Comparison of ENCODE assay signal across 8 cellular contexts in the genomic region with DNA sequence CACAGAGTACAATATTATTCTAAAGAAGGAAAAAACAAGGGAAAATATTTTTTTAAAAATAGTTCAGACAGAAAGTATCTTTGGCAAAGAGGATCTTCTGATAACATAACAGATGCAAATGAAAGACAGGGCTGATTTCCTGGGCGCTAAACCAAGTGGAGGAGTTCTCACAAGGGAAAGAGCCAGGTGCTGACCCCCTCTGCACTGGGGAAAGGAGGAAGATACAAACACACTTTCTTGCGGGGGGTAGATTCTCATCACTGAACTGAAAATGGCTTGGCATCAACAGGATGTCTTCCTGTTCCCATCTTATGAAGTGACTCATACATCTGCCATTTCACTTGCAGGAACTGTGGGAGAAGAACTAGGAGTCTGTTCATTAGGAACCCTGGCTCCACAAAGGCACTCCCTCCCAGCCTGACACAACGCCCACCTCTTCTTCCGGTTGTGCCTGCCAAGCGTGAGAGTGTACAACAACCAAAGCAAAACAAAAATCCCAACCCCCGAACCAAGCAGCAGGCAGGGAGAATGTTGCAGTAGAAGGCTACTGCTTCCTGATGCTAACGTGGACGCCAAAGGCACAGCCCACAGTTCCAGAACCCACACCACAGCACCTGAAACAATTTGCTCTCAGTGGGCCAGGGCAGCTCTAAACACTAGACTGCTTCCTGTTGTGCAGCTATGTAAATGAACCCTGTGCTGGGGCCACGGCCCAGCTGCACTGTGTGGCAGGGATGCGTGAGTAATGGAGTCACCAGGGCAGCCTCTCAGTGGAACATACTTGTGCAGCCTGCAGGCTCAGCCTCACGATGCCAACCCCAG. TPM values are rescaled to one million over a fixed set of nuclear protein-coding genes. Genes with fewer than 3 reads are reported as not detected.
DNase-seq lines count a peak whose midpoint lies in the region; ATAC-seq and TF ChIP-seq lines count a peak whose summit lies in the region.

No MANE protein-coding gene starts in this region.

- CTCF ChIA-PET in HEK293T (lab: Yijun Ruan, JAX) = interaction anchor here (0.6 kb wide), 1 partner anchor 300 kb away, joined by 3 read pairs; no protein-coding TSS in a partner anchor

- H3K4me3 ChIP-seq in fibroblast of villous mesenchyme (ENCODE audit: low read depth, low read length) = no peak overlapping the region

- POLR2A ChIA-PET in HEK293T (lab: Yijun Ruan, JAX) = no interaction called here

- ATAC-seq in GM18868 (IDR thresholded peaks at IDR 0.05; ENCODE audit: unreplicated experiment) (peak; percentile 85), HG03045 (IDR thresholded peaks at IDR 0.05; ENCODE audit: unreplicated experiment) (peak; percentile 95)

- H3K9me3 Mint-ChIP-seq in activated T-helper 1 cell treated with anti-CD3 and anti-CD28 coated beads, Interleukin-12 subunit alpha, Interleukin-12 subunit beta, Interleukin-2, Interleukin-4 antibody, amounts not matched to agents 30 ng/mL and 10 ng/mL and 1 ng/mL, durations not matched to agents 14 hours and 24 hours and 36 hours = no peaks in the 10 kb centered on the region
- no peaks in the 10 kb centered on the region for H3K9me3 Mint-ChIP-seq in osteocyte (ENCODE audit: unreplicated experiment)

- peak overlapping the region; percentile 59 for H3K27ac Mint-ChIP-seq in activated T-helper 1 cell treated with anti-CD3 and anti-CD28 coated beads, Interleukin-12 subunit alpha, Interleukin-12 subunit beta, Interleukin-2, Interleukin-4 antibody, amounts not matched to agents 30 ng/mL and 10 ng/mL and 1 ng/mL, durations not matched to agents 14 hours and 24 hours and 36 hours
- peak overlapping the region; percentile 96 for H3K27ac Mint-ChIP-seq in osteocyte (ENCODE audit: unreplicated experiment)

- no peaks in the 10 kb centered on the region for H3K36me3 Mint-ChIP-seq in activated T-helper 1 cell treated with anti-CD3 and anti-CD28 coated beads, Interleukin-12 subunit alpha, Interleukin-12 subunit beta, Interleukin-2, Interleukin-4 antibody, amounts not matched to agents 30 ng/mL and 10 ng/mL and 1 ng/mL, durations not matched to agents 14 hours and 24 hours and 36 hours (ENCODE audit: low read depth)
- peaks cover 3% of the 10 kb centered on the region for H3K36me3 Mint-ChIP-seq in osteocyte (ENCODE audit: unreplicated experiment)

- H3K4me3 Mint-ChIP-seq in activated T-helper 1 cell treated with anti-CD3 and anti-CD28 coated beads, Interleukin-12 subunit alpha, Interleukin-12 subunit beta, Interleukin-2, Interleukin-4 antibody, amounts not matched to agents 30 ng/mL and 10 ng/mL and 1 ng/mL, durations not matched to agents 14 hours and 24 hours and 36 hours = peak overlapping the region; percentile 16
- peak overlapping the region; percentile 67 for H3K4me3 Mint-ChIP-seq in osteocyte (ENCODE audit: unreplicated experiment)

- peak; percentile 92 for DNase-seq in AG08395 (ENCODE audit: low spot score)
- DNase-seq in NCI-H69 (lab: John Stamatoyannopoulos, UW) = peak; percentile 81
- DNase-seq in activated T-helper 1 cell treated with anti-CD3 and anti-CD28 coated beads, Interleukin-12 subunit alpha, Interleukin-12 subunit beta, Interleukin-2, Interleukin-4 antibody, amounts not matched to agents 30 ng/mL and 10 ng/mL and 1 ng/mL, durations not matched to agents 14 hours and 24 hours and 36 hours (ENCODE audit: low spot score) = peak; percentile 28
- DNase-seq in fibroblast of villous mesenchyme (ENCODE audit: low read depth) = peak; percentile 88
- DNase-seq in osteocyte (ENCODE audit: extremely low spot score, unreplicated experiment) = peak; percentile 88
- DNase-seq in HEK293T (ENCODE audit: extremely low spot score) = no peak

- peaks cover 26% of the 10 kb centered on the region for H3K4me1 Mint-ChIP-seq in activated T-helper 1 cell treated with anti-CD3 and anti-CD28 coated beads, Interleukin-12 subunit alpha, Interleukin-12 subunit beta, Interleukin-2, Interleukin-4 antibody, amounts not matched to agents 30 ng/mL and 10 ng/mL and 1 ng/mL, durations not matched to agents 14 hours and 24 hours and 36 hours (ENCODE audit: low read depth)
- H3K4me1 Mint-ChIP-seq in osteocyte (ENCODE audit: unreplicated experiment) = peaks cover 62% of the 10 kb centered on the region

- intact Hi-C loops in activated T-helper 1 cell treated with anti-CD3 and anti-CD28 coated beads, Interleukin-12 subunit alpha, Interleukin-12 subunit beta, Interleukin-2, Interleukin-4 antibody, amounts not matched to agents 30 ng/mL and 10 ng/mL and 1 ng/mL, durations not matched to agents 14 hours and 24 hours and 36 hours (cut with micrococcal nuclease) = loop anchor here (1.0 kb wide), 2 partner anchors 10 to 52 kb away; no protein-coding TSS in a partner anchor

- peaks cover 1% of the 10 kb centered on the region for H3K27me3 Mint-ChIP-seq in activated T-helper 1 cell treated with anti-CD3 and anti-CD28 coated beads, Interleukin-12 subunit alpha, Interleukin-12 subunit beta, Interleukin-2, Interleukin-4 antibody, amounts not matched to agents 30 ng/mL and 10 ng/mL and 1 ng/mL, durations not matched to agents 14 hours and 24 hours and 36 hours (ENCODE audit: insufficient read depth)
- no peaks in the 10 kb centered on the region for H3K27me3 Mint-ChIP-seq in osteocyte (ENCODE audit: unreplicated experiment)

- TF ChIP-seq CTCF in fibroblast of villous mesenchyme (IDR thresholded peaks at IDR 0.05; ENCODE audit: insufficient read depth, low read depth, low read length) = no peak
- no peak for TF ChIP-seq CTCF in osteocyte (IDR thresholded peaks at IDR 0.05)

TF ChIP-seq in HEK293T, 16 proteins besides CTCF, POLR2A, EP300 and RAD21:
- TF ChIP-seq SUZ12 (IDR thresholded peaks at IDR 0.05) = no peak
- no peak for TF ChIP-seq LEF1 (IDR thresholded peaks at IDR 0.05; ENCODE audit: borderline replicate concordance)
- TF ChIP-seq NFRKB (IDR thresholded peaks at IDR 0.05) = no peak
- no peak for TF ChIP-seq BHLHE40 (IDR thresholded peaks at IDR 0.05; ENCODE audit: borderline replicate concordance)
- no peak for TF ChIP-seq ZNF384 (IDR thresholded peaks at IDR 0.05)
- TF ChIP-seq SP1 (IDR thresholded peaks at IDR 0.05) = no peak
- no peak for TF ChIP-seq FOXM1 (IDR thresholded peaks at IDR 0.05; ENCODE audit: borderline replicate concordance)
- TF ChIP-seq FOXA1 (IDR thresholded peaks at IDR 0.05) = no peak
- TF ChIP-seq CTBP1 (IDR thresholded peaks at IDR 0.05; ENCODE audit: borderline replicate concordance) = no peak
- TF ChIP-seq FOXK2 (IDR thresholded peaks at IDR 0.05) = no peak
- TF ChIP-seq ARNT (IDR thresholded peaks at IDR 0.05) = no peak
- no peak for TF ChIP-seq L3MBTL2 (conservative IDR thresholded peaks at IDR 0.05)
- TF ChIP-seq, protein P1, sequence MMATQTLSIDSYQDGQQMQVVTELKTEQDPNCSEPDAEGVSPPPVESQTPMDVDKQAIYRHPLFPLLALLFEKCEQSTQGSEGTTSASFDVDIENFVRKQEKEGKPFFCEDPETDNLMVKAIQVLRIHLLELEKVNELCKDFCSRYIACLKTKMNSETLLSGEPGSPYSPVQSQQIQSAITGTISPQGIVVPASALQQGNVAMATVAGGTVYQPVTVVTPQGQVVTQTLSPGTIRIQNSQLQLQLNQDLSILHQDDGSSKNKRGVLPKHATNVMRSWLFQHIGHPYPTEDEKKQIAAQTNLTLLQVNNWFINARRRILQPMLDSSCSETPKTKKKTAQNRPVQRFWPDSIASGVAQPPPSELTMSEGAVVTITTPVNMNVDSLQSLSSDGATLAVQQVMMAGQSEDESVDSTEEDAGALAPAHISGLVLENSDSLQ (IDR thresholded peaks at IDR 0.05) = no peak
- no peak for TF ChIP-seq ELF4 (IDR thresholded peaks at IDR 0.05)
- no peak for TF ChIP-seq TARDBP (IDR thresholded peaks at IDR 0.05)
- TF ChIP-seq HDGF (IDR thresholded peaks at IDR 0.05; ENCODE audit: borderline replicate concordance) = no peak

RNA-seq across cellular contexts. Expression of a gene that starts 51.0 kb away (rescaled TPM):
- 47.3 and 48.2 TPM in 2 replicates for total RNA-seq in activated T-helper 1 cell treated with anti-CD3 and anti-CD28 coated beads, Interleukin-12 subunit alpha, Interleukin-12 subunit beta, Interleukin-2, Interleukin-4 antibody, amounts not matched to agents 30 ng/mL and 10 ng/mL and 1 ng/mL, durations not matched to agents 14 hours and 24 hours and 36 hours
- 54.8 and 60.2 TPM in 2 replicates for total RNA-seq in fibroblast of villous mesenchyme
- total RNA-seq in osteocyte = 43.3 and 45.3 TPM in 2 replicates
